Comparison of ENCODE assay signal across 1 cellular context in the genomic region with DNA sequence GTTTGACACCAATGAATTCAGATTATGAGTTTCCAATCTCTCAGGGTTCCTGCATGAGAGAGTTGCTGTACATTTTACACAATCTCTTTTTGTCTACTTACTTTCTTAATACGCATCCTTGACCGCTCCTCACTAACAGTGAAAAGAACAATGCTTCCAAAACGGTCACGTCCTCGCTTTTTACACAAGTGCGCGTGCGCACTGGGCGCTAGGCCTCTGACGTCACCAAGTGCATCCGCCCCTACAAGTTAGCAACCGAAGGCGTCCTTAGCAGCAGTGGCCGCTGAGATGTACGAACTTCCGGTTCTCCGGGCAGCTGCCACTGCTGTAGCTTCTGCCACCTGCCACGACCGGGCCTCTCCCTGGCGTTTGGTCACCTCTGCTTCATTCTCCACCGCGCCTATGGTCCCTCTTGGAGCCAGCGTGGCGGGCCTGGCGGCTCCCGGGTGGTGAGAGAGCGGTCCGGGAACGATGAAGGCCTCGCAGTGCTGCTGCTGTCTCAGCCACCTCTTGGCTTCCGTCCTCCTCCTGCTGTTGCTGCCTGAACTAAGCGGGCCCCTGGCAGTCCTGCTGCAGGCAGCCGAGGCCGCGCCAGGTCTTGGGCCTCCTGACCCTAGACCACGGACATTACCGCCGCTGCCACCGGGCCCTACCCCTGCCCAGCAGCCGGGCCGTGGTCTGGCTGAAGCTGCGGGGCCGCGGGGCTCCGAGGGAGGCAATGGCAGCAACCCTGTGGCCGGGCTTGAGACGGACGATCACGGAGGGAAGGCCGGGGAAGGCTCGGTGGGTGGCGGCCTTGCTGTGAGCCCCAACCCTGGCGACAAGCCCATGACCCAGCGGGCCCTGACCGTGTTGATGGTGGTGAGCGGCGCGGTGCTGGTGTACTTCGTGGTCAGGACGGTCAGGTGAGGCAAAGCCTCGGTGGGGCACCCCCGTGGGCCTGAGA.
TF ChIP-seq lines count a peak whose summit lies in the region.

A gene (plus strand): TSS at position 315 of the 946 bp plus-strand sequence. CDS start 157 bp downstream, at position 472.

TF ChIP-seq in HEK293, 187 proteins besides CTCF, POLR2A, EP300 and RAD21 (continued from another document and continues in another):
- TF ChIP-seq, protein P1, sequence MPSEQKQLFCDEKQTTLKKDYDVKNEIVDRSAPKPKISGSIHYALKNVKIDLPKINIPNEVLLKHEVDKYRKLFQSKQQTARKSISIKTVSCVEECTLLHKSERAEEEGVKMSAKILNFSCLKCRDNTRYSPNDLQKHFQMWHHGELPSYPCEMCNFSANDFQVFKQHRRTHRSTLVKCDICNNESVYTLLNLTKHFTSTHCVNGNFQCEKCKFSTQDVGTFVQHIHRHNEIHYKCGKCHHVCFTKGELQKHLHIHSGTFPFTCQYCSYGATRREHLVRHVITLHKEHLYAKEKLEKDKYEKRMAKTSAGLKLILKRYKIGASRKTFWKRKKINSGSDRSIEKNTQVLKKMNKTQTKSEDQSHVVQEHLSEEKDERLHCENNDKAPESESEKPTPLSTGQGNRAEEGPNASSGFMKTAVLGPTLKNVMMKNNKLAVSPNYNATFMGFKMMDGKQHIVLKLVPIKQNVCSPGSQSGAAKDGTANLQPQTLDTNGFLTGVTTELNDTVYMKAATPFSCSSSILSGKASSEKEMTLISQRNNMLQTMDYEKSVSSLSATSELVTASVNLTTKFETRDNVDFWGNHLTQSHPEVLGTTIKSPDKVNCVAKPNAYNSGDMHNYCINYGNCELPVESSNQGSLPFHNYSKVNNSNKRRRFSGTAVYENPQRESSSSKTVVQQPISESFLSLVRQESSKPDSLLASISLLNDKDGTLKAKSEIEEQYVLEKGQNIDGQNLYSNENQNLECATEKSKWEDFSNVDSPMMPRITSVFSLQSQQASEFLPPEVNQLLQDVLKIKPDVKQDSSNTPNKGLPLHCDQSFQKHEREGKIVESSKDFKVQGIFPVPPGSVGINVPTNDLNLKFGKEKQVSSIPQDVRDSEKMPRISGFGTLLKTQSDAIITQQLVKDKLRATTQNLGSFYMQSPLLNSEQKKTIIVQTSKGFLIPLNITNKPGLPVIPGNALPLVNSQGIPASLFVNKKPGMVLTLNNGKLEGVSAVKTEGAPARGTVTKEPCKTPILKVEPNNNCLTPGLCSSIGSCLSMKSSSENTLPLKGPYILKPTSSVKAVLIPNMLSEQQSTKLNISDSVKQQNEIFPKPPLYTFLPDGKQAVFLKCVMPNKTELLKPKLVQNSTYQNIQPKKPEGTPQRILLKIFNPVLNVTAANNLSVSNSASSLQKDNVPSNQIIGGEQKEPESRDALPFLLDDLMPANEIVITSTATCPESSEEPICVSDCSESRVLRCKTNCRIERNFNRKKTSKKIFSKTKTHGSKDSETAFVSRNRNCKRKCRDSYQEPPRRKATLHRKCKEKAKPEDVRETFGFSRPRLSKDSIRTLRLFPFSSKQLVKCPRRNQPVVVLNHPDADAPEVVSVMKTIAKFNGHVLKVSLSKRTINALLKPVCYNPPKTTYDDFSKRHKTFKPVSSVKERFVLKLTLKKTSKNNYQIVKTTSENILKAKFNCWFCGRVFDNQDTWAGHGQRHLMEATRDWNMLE (tag by site-specific recombination; conservative IDR thresholded peaks at IDR 0.05; ENCODE audit: low read depth): 0 out of 2 replicates have a peak, but pooled peaks have one; percentile 46
- TF ChIP-seq ZNF610 (tag by site-specific recombination; IDR thresholded peaks at IDR 0.05; ENCODE audit: borderline replicate concordance) (peak; percentile 68; the same call in 1 of the 2 replicates), SP7 (tag by site-specific recombination; IDR thresholded peaks at IDR 0.05) (peak; percentile 17; the same call in 1 of the 2 replicates), ZNF660 (tag by site-specific recombination; IDR thresholded peaks at IDR 0.05) (peak; percentile 55; the same call in 1 of the 2 replicates), SP3 (tag by site-specific recombination; IDR thresholded peaks at IDR 0.05) (peak; percentile 18; the same call in 1 of the 2 replicates), SCRT1 (tag by site-specific recombination; IDR thresholded peaks at IDR 0.05; ENCODE audit: borderline replicate concordance) (no peak), SCRT2 (tag by site-specific recombination; IDR thresholded peaks at IDR 0.05) (peak; percentile 60), ZNF10 (tag by site-specific recombination; IDR thresholded peaks at IDR 0.05) (0 out of 2 replicates have a peak, but pooled peaks have one; percentile 19), ZNF391 (tag by site-specific recombination; IDR thresholded peaks at IDR 0.05; ENCODE audit: borderline replicate concordance, low read depth) (no peak), ZBTB21 (tag by site-specific recombination; IDR thresholded peaks at IDR 0.05) (peak; percentile 95), ZNF777 (tag by site-specific recombination; IDR thresholded peaks at IDR 0.05; ENCODE audit: borderline replicate concordance) (peak; percentile 64; the same call in 1 of the 2 replicates), ZNF266 (tag by site-specific recombination; IDR thresholded peaks at IDR 0.05; ENCODE audit: low read depth) (no peak), ZNF654 (tag by site-specific recombination; IDR thresholded peaks at IDR 0.05; ENCODE audit: low read depth) (no peak), GLIS1 (tag by site-specific recombination; IDR thresholded peaks at IDR 0.05) (peak; percentile 28), ZBTB48 (tag by site-specific recombination; IDR thresholded peaks at IDR 0.05) (peak; percentile 42; the same call in 1 of the 2 replicates), ZNF2 (tag by site-specific recombination; IDR thresholded peaks at IDR 0.05) (peak; percentile 29; the same call in 1 of the 2 replicates), SP2 (tag by site-specific recombination; IDR thresholded peaks at IDR 0.05) (peak; percentile 57), ZNF768 (tag by site-specific recombination; IDR thresholded peaks at IDR 0.05) (no peak)
- TF ChIP-seq, protein P2, sequence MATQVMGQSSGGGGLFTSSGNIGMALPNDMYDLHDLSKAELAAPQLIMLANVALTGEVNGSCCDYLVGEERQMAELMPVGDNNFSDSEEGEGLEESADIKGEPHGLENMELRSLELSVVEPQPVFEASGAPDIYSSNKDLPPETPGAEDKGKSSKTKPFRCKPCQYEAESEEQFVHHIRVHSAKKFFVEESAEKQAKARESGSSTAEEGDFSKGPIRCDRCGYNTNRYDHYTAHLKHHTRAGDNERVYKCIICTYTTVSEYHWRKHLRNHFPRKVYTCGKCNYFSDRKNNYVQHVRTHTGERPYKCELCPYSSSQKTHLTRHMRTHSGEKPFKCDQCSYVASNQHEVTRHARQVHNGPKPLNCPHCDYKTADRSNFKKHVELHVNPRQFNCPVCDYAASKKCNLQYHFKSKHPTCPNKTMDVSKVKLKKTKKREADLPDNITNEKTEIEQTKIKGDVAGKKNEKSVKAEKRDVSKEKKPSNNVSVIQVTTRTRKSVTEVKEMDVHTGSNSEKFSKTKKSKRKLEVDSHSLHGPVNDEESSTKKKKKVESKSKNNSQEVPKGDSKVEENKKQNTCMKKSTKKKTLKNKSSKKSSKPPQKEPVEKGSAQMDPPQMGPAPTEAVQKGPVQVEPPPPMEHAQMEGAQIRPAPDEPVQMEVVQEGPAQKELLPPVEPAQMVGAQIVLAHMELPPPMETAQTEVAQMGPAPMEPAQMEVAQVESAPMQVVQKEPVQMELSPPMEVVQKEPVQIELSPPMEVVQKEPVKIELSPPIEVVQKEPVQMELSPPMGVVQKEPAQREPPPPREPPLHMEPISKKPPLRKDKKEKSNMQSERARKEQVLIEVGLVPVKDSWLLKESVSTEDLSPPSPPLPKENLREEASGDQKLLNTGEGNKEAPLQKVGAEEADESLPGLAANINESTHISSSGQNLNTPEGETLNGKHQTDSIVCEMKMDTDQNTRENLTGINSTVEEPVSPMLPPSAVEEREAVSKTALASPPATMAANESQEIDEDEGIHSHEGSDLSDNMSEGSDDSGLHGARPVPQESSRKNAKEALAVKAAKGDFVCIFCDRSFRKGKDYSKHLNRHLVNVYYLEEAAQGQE (tag by site-specific recombination; IDR thresholded peaks at IDR 0.05): 0 out of 2 replicates have a peak, but pooled peaks have one; percentile 24
- TF ChIP-seq, protein P3, sequence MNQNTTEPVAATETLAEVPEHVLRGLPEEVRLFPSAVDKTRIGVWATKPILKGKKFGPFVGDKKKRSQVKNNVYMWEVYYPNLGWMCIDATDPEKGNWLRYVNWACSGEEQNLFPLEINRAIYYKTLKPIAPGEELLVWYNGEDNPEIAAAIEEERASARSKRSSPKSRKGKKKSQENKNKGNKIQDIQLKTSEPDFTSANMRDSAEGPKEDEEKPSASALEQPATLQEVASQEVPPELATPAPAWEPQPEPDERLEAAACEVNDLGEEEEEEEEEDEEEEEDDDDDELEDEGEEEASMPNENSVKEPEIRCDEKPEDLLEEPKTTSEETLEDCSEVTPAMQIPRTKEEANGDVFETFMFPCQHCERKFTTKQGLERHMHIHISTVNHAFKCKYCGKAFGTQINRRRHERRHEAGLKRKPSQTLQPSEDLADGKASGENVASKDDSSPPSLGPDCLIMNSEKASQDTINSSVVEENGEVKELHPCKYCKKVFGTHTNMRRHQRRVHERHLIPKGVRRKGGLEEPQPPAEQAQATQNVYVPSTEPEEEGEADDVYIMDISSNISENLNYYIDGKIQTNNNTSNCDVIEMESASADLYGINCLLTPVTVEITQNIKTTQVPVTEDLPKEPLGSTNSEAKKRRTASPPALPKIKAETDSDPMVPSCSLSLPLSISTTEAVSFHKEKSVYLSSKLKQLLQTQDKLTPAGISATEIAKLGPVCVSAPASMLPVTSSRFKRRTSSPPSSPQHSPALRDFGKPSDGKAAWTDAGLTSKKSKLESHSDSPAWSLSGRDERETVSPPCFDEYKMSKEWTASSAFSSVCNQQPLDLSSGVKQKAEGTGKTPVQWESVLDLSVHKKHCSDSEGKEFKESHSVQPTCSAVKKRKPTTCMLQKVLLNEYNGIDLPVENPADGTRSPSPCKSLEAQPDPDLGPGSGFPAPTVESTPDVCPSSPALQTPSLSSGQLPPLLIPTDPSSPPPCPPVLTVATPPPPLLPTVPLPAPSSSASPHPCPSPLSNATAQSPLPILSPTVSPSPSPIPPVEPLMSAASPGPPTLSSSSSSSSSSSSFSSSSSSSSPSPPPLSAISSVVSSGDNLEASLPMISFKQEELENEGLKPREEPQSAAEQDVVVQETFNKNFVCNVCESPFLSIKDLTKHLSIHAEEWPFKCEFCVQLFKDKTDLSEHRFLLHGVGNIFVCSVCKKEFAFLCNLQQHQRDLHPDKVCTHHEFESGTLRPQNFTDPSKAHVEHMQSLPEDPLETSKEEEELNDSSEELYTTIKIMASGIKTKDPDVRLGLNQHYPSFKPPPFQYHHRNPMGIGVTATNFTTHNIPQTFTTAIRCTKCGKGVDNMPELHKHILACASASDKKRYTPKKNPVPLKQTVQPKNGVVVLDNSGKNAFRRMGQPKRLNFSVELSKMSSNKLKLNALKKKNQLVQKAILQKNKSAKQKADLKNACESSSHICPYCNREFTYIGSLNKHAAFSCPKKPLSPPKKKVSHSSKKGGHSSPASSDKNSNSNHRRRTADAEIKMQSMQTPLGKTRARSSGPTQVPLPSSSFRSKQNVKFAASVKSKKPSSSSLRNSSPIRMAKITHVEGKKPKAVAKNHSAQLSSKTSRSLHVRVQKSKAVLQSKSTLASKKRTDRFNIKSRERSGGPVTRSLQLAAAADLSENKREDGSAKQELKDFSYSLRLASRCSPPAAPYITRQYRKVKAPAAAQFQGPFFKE (tag by site-specific recombination; IDR thresholded peaks at IDR 0.05; ENCODE audit: borderline replicate concordance): no peak
- TF ChIP-seq, protein P4, sequence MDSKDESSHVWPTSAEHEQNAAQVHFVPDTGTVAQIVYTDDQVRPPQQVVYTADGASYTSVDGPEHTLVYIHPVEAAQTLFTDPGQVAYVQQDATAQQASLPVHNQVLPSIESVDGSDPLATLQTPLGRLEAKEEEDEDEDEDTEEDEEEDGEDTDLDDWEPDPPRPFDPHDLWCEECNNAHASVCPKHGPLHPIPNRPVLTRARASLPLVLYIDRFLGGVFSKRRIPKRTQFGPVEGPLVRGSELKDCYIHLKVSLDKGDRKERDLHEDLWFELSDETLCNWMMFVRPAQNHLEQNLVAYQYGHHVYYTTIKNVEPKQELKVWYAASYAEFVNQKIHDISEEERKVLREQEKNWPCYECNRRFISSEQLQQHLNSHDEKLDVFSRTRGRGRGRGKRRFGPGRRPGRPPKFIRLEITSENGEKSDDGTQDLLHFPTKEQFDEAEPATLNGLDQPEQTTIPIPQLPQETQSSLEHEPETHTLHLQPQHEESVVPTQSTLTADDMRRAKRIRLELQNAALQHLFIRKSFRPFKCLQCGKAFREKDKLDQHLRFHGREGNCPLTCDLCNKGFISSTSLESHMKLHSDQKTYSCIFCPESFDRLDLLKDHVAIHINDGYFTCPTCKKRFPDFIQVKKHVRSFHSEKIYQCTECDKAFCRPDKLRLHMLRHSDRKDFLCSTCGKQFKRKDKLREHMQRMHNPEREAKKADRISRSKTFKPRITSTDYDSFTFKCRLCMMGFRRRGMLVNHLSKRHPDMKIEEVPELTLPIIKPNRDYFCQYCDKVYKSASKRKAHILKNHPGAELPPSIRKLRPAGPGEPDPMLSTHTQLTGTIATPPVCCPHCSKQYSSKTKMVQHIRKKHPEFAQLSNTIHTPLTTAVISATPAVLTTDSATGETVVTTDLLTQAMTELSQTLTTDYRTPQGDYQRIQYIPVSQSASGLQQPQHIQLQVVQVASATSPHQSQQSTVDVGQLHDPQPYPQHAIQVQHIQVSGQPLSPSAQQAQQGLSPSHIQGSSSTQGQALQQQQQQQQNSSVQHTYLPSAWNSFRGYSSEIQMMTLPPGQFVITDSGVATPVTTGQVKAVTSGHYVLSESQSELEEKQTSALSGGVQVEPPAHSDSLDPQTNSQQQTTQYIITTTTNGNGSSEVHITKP (tag by site-specific recombination; IDR thresholded peaks at IDR 0.05): peak; percentile 93
- TF ChIP-seq, protein P5, sequence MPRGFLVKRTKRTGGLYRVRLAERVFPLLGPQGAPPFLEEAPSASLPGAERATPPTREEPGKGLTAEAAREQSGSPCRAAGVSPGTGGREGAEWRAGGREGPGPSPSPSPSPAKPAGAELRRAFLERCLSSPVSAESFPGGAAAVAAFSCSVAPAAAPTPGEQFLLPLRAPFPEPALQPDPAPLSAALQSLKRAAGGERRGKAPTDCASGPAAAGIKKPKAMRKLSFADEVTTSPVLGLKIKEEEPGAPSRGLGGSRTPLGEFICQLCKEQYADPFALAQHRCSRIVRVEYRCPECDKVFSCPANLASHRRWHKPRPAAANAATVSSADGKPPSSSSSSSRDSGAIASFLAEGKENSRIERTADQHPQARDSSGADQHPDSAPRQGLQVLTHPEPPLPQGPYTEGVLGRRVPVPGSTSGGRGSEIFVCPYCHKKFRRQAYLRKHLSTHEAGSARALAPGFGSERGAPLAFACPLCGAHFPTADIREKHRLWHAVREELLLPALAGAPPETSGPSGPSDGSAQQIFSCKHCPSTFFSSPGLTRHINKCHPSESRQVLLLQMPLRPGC (tag by site-specific recombination; IDR thresholded peaks at IDR 0.05): no peak
